Comparison of ENCODE assay signal across 1 cellular context in the genomic region with DNA sequence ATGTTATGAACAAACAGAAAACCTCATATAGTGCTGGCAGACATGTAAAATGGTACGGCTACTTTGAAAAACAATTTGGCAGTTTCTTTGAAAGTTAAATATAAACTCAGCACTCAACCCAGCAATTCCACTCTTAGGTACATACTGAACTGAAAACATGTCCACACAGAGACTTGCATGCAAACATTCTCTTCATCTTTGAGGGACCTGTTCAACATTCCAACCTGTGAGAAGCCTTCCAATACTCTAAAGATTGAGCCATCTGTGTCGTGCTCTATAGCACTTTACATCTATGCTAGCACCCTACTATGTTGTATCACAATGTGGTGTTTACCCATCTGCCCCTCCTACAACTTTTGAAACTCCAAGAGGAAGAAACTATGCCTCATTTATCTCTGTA.
TF ChIP-seq lines count a peak whose summit lies in the region.

No MANE protein-coding gene starts in this region.

TF ChIP-seq in GM23338, 12 proteins besides CTCF, POLR2A, EP300 and RAD21:
- TF ChIP-seq ZNF462 (CRISPR knock-in tag; IDR thresholded peaks at IDR 0.05) = no peak
- TF ChIP-seq POLR2AphosphoS5 (IDR thresholded peaks at IDR 0.05; ENCODE audit: low read depth) = no peak
- no peak for TF ChIP-seq NANOG (IDR thresholded peaks at IDR 0.05; ENCODE audit: borderline replicate concordance)
- TF ChIP-seq EZH2phosphoT487 (IDR thresholded peaks at IDR 0.05; ENCODE audit: unreplicated experiment) = no peak
- no peak for TF ChIP-seq CREB1 (CRISPR knock-in tag; IDR thresholded peaks at IDR 0.05; ENCODE audit: low read depth)
- no peak for TF ChIP-seq ZNF114 (CRISPR knock-in tag; IDR thresholded peaks at IDR 0.05)
- no peak for TF ChIP-seq STAT1 (IDR thresholded peaks at IDR 0.05; ENCODE audit: unreplicated experiment)
- TF ChIP-seq JUNB (IDR thresholded peaks at IDR 0.05; ENCODE audit: unreplicated experiment) = no peak
- TF ChIP-seq ZNF331 (CRISPR knock-in tag; IDR thresholded peaks at IDR 0.05; ENCODE audit: low read depth) = no peak
- no peak for TF ChIP-seq ETS1 (IDR thresholded peaks at IDR 0.05)
- no peak for TF ChIP-seq EZH2 (IDR thresholded peaks at IDR 0.05; ENCODE audit: low read depth, unreplicated experiment)
- TF ChIP-seq REST (IDR thresholded peaks at IDR 0.05; ENCODE audit: unreplicated experiment) = no peak
